19 cellular contexts compared by ENCODE assay signal in genomic region chr22:26501996-26502395, GRCh38.
"Had no signal": no experiment of that assay in that cellular context is flagged by ENCODE, and none has a peak within 500 bp of the region (broad histone marks: within the 10 kb centered on the region; RNA-seq: fewer than 3 reads in every experiment).

No MANE protein-coding gene starts in this region.

- H3K9me3 ChIP-seq: body of pancreas, heart left ventricle, lower lobe of right lung, sigmoid colon, SK-N-SH, thyroid gland had no signal

- H3K9me3 Mint-ChIP-seq: activated T-helper 17 cell treated with anti-CD3 and anti-CD28 coated beads, Interleukin-2, amount 50 U/mL, for 72 hours; neural progenitor cell; T-cell had no signal

- H3K27ac Mint-ChIP-seq: neural progenitor cell had no signal

- DNase-seq: activated CD4-positive, alpha-beta T cell treated with anti-CD3 and anti-CD28 coated beads, Interleukin-2, amount 50 U/mL, for 1 hour; activated CD8-positive, alpha-beta memory T cell treated with anti-CD3 and anti-CD28 coated beads, Interleukin-2, amount 50 U/mL, for 4 hours; activated naive CD4-positive, alpha-beta T cell treated with anti-CD3 and anti-CD28 coated beads, Interleukin-2, amount 50 U/mL, for 16 hours; amygdala; body of pancreas; central memory CD4-positive, alpha-beta T cell; effector CD8-positive, alpha-beta T cell; foreskin keratinocyte; heart left ventricle; left cardiac atrium; lower lobe of right lung; sigmoid colon; SK-N-SH; stimulated activated CD4-positive, alpha-beta T cell treated with anti-CD3 and anti-CD28 coated beads, Interleukin-1b, Interleukin-23, amount 100 ng/mL, for 48 hours; T-cell; T-helper 9 cell; thyroid gland had no signal

- H3K27me3 ChIP-seq: body of pancreas, foreskin keratinocyte, heart left ventricle, neural progenitor cell, sigmoid colon, thyroid gland had no signal

- H3K4me3 Mint-ChIP-seq: neural progenitor cell had no signal

- H3K27ac ChIP-seq: body of pancreas, foreskin keratinocyte, lower lobe of right lung, neural progenitor cell, sigmoid colon, thyroid gland had no signal

- H3K4me3 ChIP-seq: body of pancreas, lower lobe of right lung, neural progenitor cell, sigmoid colon, thyroid gland had no signal

- H3K4me2 ChIP-seq: neural progenitor cell, SK-N-SH had no signal

- H3K4me1 ChIP-seq: foreskin keratinocyte, neural progenitor cell, sigmoid colon, thyroid gland had no signal

- ATAC-seq: body of pancreas, foreskin keratinocyte, heart left ventricle had no signal

- H3K27me3 Mint-ChIP-seq: activated T-helper 17 cell treated with anti-CD3 and anti-CD28 coated beads, Interleukin-2, amount 50 U/mL, for 72 hours; T-cell had no signal

- H3K9me2 ChIP-seq: SK-N-SH had no signal
